ENCODE assay signal across 8 cellular contexts in the genomic region with DNA sequence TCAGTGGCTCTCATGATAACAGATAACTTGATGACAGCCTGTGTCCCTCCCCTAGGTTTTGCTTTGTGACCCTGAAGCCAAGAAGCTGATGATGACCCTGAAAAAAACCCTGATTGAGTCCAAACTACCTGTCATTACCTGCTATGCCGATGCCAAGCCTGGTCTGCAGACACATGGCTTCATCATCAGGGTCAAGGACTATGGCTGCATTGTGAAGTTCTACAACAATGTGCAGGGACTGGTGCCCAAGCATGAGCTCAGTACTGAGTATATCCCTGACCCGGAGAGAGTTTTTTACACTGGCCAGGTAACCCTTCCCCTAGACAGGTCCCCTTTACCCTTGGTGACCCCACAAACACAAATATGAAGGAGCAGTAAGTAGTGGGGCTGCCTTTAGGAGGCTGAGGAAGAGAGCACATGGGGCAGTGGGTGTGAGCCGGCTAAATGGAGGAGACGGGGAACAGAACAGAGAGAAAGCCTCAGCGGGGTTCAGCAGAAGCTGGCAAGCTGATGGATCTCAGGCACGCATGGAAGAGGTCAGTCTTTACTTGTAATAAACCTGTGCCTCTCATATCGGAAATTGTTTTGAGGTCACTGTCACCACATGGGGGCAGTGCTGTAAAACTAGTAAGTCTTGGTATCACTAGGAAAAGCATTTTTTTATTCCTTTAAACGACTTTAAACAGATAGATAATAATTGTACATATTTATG. TPM values are rescaled to one million over a fixed set of nuclear protein-coding genes. Genes with fewer than 3 reads are reported as not detected.
DNase-seq lines count a peak whose midpoint lies in the region; ATAC-seq and TF ChIP-seq lines count a peak whose summit lies in the region.

No MANE protein-coding gene starts in this region.

- no peaks in the 10 kb centered on the region for H3K27me3 Mint-ChIP-seq in activated T-cell treated with anti-CD3 and anti-CD28 coated beads, Interleukin-2, amount 50 U/mL, for 24 hours
- no peaks in the 10 kb centered on the region for H3K27me3 Mint-ChIP-seq in activated CD4-positive, alpha-beta T cell treated with anti-CD3 and anti-CD28 coated beads, Interleukin-2, amount 10 ng/mL, durations not matched to agents 24 days and 14 days
- H3K27me3 Mint-ChIP-seq in endodermal cell (ENCODE audit: insufficient read depth) = no peaks in the 10 kb centered on the region

- H3K9me3 ChIP-seq in endodermal cell (ENCODE audit: control insufficient read depth, low read length) = no peaks in the 10 kb centered on the region

- H3K36me3 ChIP-seq in endodermal cell (ENCODE audit: control insufficient read depth, insufficient read depth, low read length) = peaks cover 95% of the 10 kb centered on the region

- no peak overlapping the region for H3K27ac Mint-ChIP-seq in activated T-cell treated with anti-CD3 and anti-CD28 coated beads, Interleukin-2, amount 50 U/mL, for 24 hours
- peak overlapping the region; percentile 26 for H3K27ac Mint-ChIP-seq in activated CD4-positive, alpha-beta T cell treated with anti-CD3 and anti-CD28 coated beads, Interleukin-2, amount 10 ng/mL, durations not matched to agents 24 days and 14 days
- no peak overlapping the region for H3K27ac Mint-ChIP-seq in endodermal cell

- DNase-seq in activated T-cell treated with anti-CD3 and anti-CD28 coated beads for 1 hour (ENCODE audit: low read depth) (peak; percentile 59), NCI-H2171 (lab: John Stamatoyannopoulos, UW) (peak; percentile 18), endodermal cell (peak; percentile 76), mucosa of gallbladder (ENCODE audit: low spot score) (peak; percentile 78), superior temporal gyrus (ENCODE audit: extremely low spot score) (peak; percentile 86)
- no peak for DNase-seq in activated T-cell treated with anti-CD3 and anti-CD28 coated beads, Interleukin-2, amount 50 U/mL, for 24 hours
- peak; percentile 90 for DNase-seq in activated CD4-positive, alpha-beta T cell treated with anti-CD3 and anti-CD28 coated beads, Interleukin-2, amount 10 ng/mL, durations not matched to agents 24 days and 14 days

- H3K4me3 Mint-ChIP-seq in activated T-cell treated with anti-CD3 and anti-CD28 coated beads, Interleukin-2, amount 50 U/mL, for 24 hours = no peak overlapping the region
- no peak overlapping the region for H3K4me3 Mint-ChIP-seq in activated CD4-positive, alpha-beta T cell treated with anti-CD3 and anti-CD28 coated beads, Interleukin-2, amount 10 ng/mL, durations not matched to agents 24 days and 14 days
- H3K4me3 Mint-ChIP-seq in endodermal cell = no peak overlapping the region

- 92 to 94% methylated on average over 6 to 7 of the region's 8 CpGs for WGBS in endodermal cell (ENCODE audit: insufficient coverage in 1 of 2, insufficient read length in 1 of 2), 2 experiments

- no peak overlapping the region for H3K27ac ChIP-seq in endodermal cell (ENCODE audit: low read depth, low read length)

- peaks cover 98% of the 10 kb centered on the region for H3K36me3 Mint-ChIP-seq in activated T-cell treated with anti-CD3 and anti-CD28 coated beads, Interleukin-2, amount 50 U/mL, for 24 hours (ENCODE audit: low read depth)
- peaks cover 80% of the 10 kb centered on the region for H3K36me3 Mint-ChIP-seq in activated CD4-positive, alpha-beta T cell treated with anti-CD3 and anti-CD28 coated beads, Interleukin-2, amount 10 ng/mL, durations not matched to agents 24 days and 14 days (ENCODE audit: low read depth)
- H3K36me3 Mint-ChIP-seq in endodermal cell (ENCODE audit: low read depth) = peaks cover 83% of the 10 kb centered on the region

- intact Hi-C loops in activated CD4-positive, alpha-beta T cell treated with anti-CD3 and anti-CD28 coated beads, Interleukin-2, amount 10 ng/mL, durations not matched to agents 24 days and 14 days (cut with micrococcal nuclease) = loop anchor here (1.0 kb wide), 1 partner anchor 69 kb away; no protein-coding TSS in a partner anchor

- peak; percentile 71 for TF ChIP-seq CTCF in endodermal cell (conservative IDR thresholded peaks at IDR 0.05)

- H3K27me3 ChIP-seq in endodermal cell (ENCODE audit: control insufficient read depth, insufficient read depth, low read length, poor library complexity, severe bottlenecking) = no peaks in the 10 kb centered on the region

- ATAC-seq in GM18502 (IDR thresholded peaks at IDR 0.05; ENCODE audit: poor library complexity, unreplicated experiment) = no peak

- H3K4me3 ChIP-seq in endodermal cell (ENCODE audit: low read length) = no peak overlapping the region

- no peaks in the 10 kb centered on the region for H3K4me1 Mint-ChIP-seq in activated T-cell treated with anti-CD3 and anti-CD28 coated beads, Interleukin-2, amount 50 U/mL, for 24 hours (ENCODE audit: low read depth)
- no peaks in the 10 kb centered on the region for H3K4me1 Mint-ChIP-seq in activated CD4-positive, alpha-beta T cell treated with anti-CD3 and anti-CD28 coated beads, Interleukin-2, amount 10 ng/mL, durations not matched to agents 24 days and 14 days
- H3K4me1 Mint-ChIP-seq in endodermal cell = no peaks in the 10 kb centered on the region

- H3K9ac ChIP-seq in endodermal cell (ENCODE audit: extremely low read depth, low read length, poor library complexity, severe bottlenecking) = no peak overlapping the region

- no peaks in the 10 kb centered on the region for H3K9me3 Mint-ChIP-seq in activated T-cell treated with anti-CD3 and anti-CD28 coated beads, Interleukin-2, amount 50 U/mL, for 24 hours
- H3K9me3 Mint-ChIP-seq in activated CD4-positive, alpha-beta T cell treated with anti-CD3 and anti-CD28 coated beads, Interleukin-2, amount 10 ng/mL, durations not matched to agents 24 days and 14 days = no peaks in the 10 kb centered on the region
- no peaks in the 10 kb centered on the region for H3K9me3 Mint-ChIP-seq in endodermal cell

- no peaks in the 10 kb centered on the region for H3K4me1 ChIP-seq in endodermal cell (ENCODE audit: control insufficient read depth, insufficient read depth, low read length)

RNA-seq across cellular contexts. Expression of a gene that starts 20.2 kb away (rescaled TPM):
- total RNA-seq in activated CD4-positive, alpha-beta T cell treated with anti-CD3 and anti-CD28 coated beads, Interleukin-2, amount 10 ng/mL, durations not matched to agents 24 days and 14 days = 103 and 105 TPM in 2 replicates
- total RNA-seq in endodermal cell (10 to 100 TPM; 62.3 to 65.8 TPM), mucosa of gallbladder (19.5 TPM)
- polyA plus RNA-seq in endodermal cell (2013, experiment 1 of 2) = 33.6 TPM
- polyA plus RNA-seq in endodermal cell (2013, experiment 2 of 2) = 29.4 TPM

RNA-seq across cellular contexts. Expression of a gene that starts 20.3 kb away (rescaled TPM):
- 477 and 504 TPM in 2 replicates for total RNA-seq in activated CD4-positive, alpha-beta T cell treated with anti-CD3 and anti-CD28 coated beads, Interleukin-2, amount 10 ng/mL, durations not matched to agents 24 days and 14 days
- 100 to 1,000 TPM; 360 to 396 TPM for total RNA-seq in endodermal cell
- polyA plus RNA-seq in endodermal cell (2013, experiment 1 of 2) = 311 TPM
- polyA plus RNA-seq in endodermal cell (2013, experiment 2 of 2) = 318 TPM
- 309 TPM for total RNA-seq in mucosa of gallbladder

RNA-seq across cellular contexts. Expression of a gene that starts 35.6 kb away (rescaled TPM):
- total RNA-seq in activated CD4-positive, alpha-beta T cell treated with anti-CD3 and anti-CD28 coated beads, Interleukin-2, amount 10 ng/mL, durations not matched to agents 24 days and 14 days = 14.0 and 17.5 TPM in 2 replicates
- 1 to 10 TPM; 1.0 to 3.1 TPM for total RNA-seq in endodermal cell
- polyA plus RNA-seq in endodermal cell (2013, experiment 1 of 2) = 2.2 TPM
- polyA plus RNA-seq in endodermal cell (2013, experiment 2 of 2) = 2.5 TPM
- total RNA-seq in mucosa of gallbladder = 24.8 TPM

RNA-seq across cellular contexts. Expression of a gene that starts 42.1 kb away (rescaled TPM):
- total RNA-seq in activated CD4-positive, alpha-beta T cell treated with anti-CD3 and anti-CD28 coated beads, Interleukin-2, amount 10 ng/mL, durations not matched to agents 24 days and 14 days = not detected in 2 replicates
- not detected for total RNA-seq in endodermal cell
- not detected for polyA plus RNA-seq in endodermal cell (2013, experiment 1 of 2)
- polyA plus RNA-seq in endodermal cell (2013, experiment 2 of 2) = 0.08 TPM
- total RNA-seq in mucosa of gallbladder = not detected

RNA-seq across cellular contexts. Expression of a gene that starts 48.8 kb away (rescaled TPM):
- 11.9 and 12.1 TPM in 2 replicates for total RNA-seq in activated CD4-positive, alpha-beta T cell treated with anti-CD3 and anti-CD28 coated beads, Interleukin-2, amount 10 ng/mL, durations not matched to agents 24 days and 14 days
- 10 to 100 TPM in 1 of 2 donors, 1 to 10 TPM in 1; 8.4 to 10.1 TPM for total RNA-seq in endodermal cell
- polyA plus RNA-seq in endodermal cell (2013, experiment 1 of 2) = 9.9 TPM
- 10.0 TPM for polyA plus RNA-seq in endodermal cell (2013, experiment 2 of 2)
- 4.1 TPM for total RNA-seq in mucosa of gallbladder
